ENCODE assay signal across 20 cellular contexts in genomic region chr7:88072715-88073055, GRCh38.
DNase-seq lines count a peak whose midpoint lies in the region; ATAC-seq and TF ChIP-seq lines count a peak whose summit lies in the region.
"Had no signal": no experiment of that assay in that cellular context is flagged by ENCODE, and none has a peak within 500 bp of the region (broad histone marks: within the 10 kb centered on the region; RNA-seq: fewer than 3 reads in every experiment).

No MANE protein-coding gene starts in this region.

- TF ChIP-seq CTCF in KMS-11 (conservative IDR thresholded peaks at IDR 0.05; ENCODE audit: low read depth, low read length) (no peak), neural progenitor cell (IDR thresholded peaks at IDR 0.05) (no peak), WERI-Rb-1 (IDR thresholded peaks at IDR 0.05; ENCODE audit: low read depth, low read length) (no peak)

- H3K4me2 ChIP-seq in KMS-11, result peak overlapping the region; percentile 79
- no peak overlapping the region for H3K4me2 ChIP-seq in neural progenitor cell

- H4K20me1 ChIP-seq in KMS-11 (ENCODE audit: insufficient read depth), result no peaks in the 10 kb centered on the region; the same call in 1 of the 2 replicates
- no peaks in the 10 kb centered on the region for H4K20me1 ChIP-seq in neural progenitor cell (ENCODE audit: low read depth)

- no peak overlapping the region for H3K4me3 Mint-ChIP-seq in neural progenitor cell
- H3K4me3 Mint-ChIP-seq: memory B cell; stimulated activated memory B cell treated with anti-CD40 and anti-IgM and Interleukin-4, amounts not matched to agents 10 μg/mL and 1 μg/mL and 100 μg/mL, for 72 hours had no signal

- H3K79me2 ChIP-seq in KMS-11 (ENCODE audit: insufficient read depth, low read depth) (no peaks in the 10 kb centered on the region), neural progenitor cell (ENCODE audit: low read depth) (no peaks in the 10 kb centered on the region)

- H3K9ac ChIP-seq in KMS-11 (no peak overlapping the region), neural progenitor cell (no peak overlapping the region)

- peaks cover 2% of the 10 kb centered on the region for H3K9me3 Mint-ChIP-seq in neural progenitor cell

- H3K36me3 Mint-ChIP-seq in neural progenitor cell, result peaks cover 2% of the 10 kb centered on the region

- ATAC-seq in GM18867 (IDR thresholded peaks at IDR 0.05; ENCODE audit: unreplicated experiment) (peak; percentile 40), GM21381 (IDR thresholded peaks at IDR 0.05; ENCODE audit: unreplicated experiment) (peak; percentile 26), HG02943 (IDR thresholded peaks at IDR 0.05; ENCODE audit: low read depth, unreplicated experiment) (peak; percentile 42)
- no peak for ATAC-seq in stimulated activated naive CD8-positive, alpha-beta T cell treated with anti-CD3 and anti-CD28 coated beads, Interleukin-15, Interleukin-2, amounts not matched to agents 100 U/mL and 50 U/mL, for 24 hours
- ATAC-seq: sciatic nerve; stimulated activated memory B cell treated with anti-CD40 and anti-IgM and Interleukin-4, amounts not matched to agents 10 μg/mL and 1 μg/mL and 100 μg/mL, for 72 hours had no signal

- H3K27ac ChIP-seq in KMS-11 (peak overlapping the region; percentile 43), neural progenitor cell (no peak overlapping the region), WERI-Rb-1 (no peak overlapping the region)
- H3K27ac ChIP-seq: neutrophil had no signal

- no peaks in the 10 kb centered on the region for H3K9me3 ChIP-seq in neural progenitor cell (ENCODE audit: low read depth)
- H3K9me3 ChIP-seq in WERI-Rb-1 (ENCODE audit: severe bottlenecking), result no peaks in the 10 kb centered on the region
- H3K9me3 ChIP-seq: BE2C, neutrophil had no signal

- H3K36me3 ChIP-seq in KMS-11 (ENCODE audit: insufficient read depth) (no peaks in the 10 kb centered on the region), neural progenitor cell (no peaks in the 10 kb centered on the region), WERI-Rb-1 (no peaks in the 10 kb centered on the region)
- H3K36me3 ChIP-seq: BE2C, neutrophil had no signal

- H2AFZ ChIP-seq in KMS-11 (ENCODE audit: low read depth), result no peak overlapping the region
- H2AFZ ChIP-seq in neural progenitor cell (replicated peaks), result no peak overlapping the region

- no peaks in the 10 kb centered on the region for H3K4me1 Mint-ChIP-seq in neural progenitor cell
- H3K4me1 Mint-ChIP-seq: memory B cell; stimulated activated memory B cell treated with anti-CD40 and anti-IgM and Interleukin-4, amounts not matched to agents 10 μg/mL and 1 μg/mL and 100 μg/mL, for 72 hours had no signal

- H3F3A ChIP-seq in neural progenitor cell (ENCODE audit: low read depth), result no peaks in the 10 kb centered on the region

- peaks cover 63% of the 10 kb centered on the region for H3K4me1 ChIP-seq in KMS-11 (ENCODE audit: low read depth, poor library complexity, severe bottlenecking)
- no peaks in the 10 kb centered on the region for H3K4me1 ChIP-seq in neural progenitor cell
- H3K4me1 ChIP-seq: BE2C had no signal

- no peak overlapping the region for H3K27ac Mint-ChIP-seq in neural progenitor cell
- H3K27ac Mint-ChIP-seq: memory B cell; stimulated activated memory B cell treated with anti-CD40 and anti-IgM and Interleukin-4, amounts not matched to agents 10 μg/mL and 1 μg/mL and 100 μg/mL, for 72 hours had no signal

- H3K27me3 ChIP-seq in KMS-11 (ENCODE audit: insufficient read depth, low read depth) (no peaks in the 10 kb centered on the region), neural progenitor cell (no peaks in the 10 kb centered on the region), WERI-Rb-1 (ENCODE audit: insufficient read depth, low read depth, severe bottlenecking) (no peaks in the 10 kb centered on the region)
- H3K27me3 ChIP-seq: BE2C, neutrophil had no signal

- H3K27me3 Mint-ChIP-seq in neural progenitor cell (ENCODE audit: insufficient read depth, low read depth), result no peaks in the 10 kb centered on the region

- no peak overlapping the region for H3K4me3 ChIP-seq in KMS-11 (IDR thresholded peaks at IDR 0.05; ENCODE audit: insufficient read depth, low read depth, low read length)
- H3K4me3 ChIP-seq in neural progenitor cell, result no peak overlapping the region
- H3K4me3 ChIP-seq in WERI-Rb-1 (ENCODE audit: low read depth, low read length), result no peak overlapping the region

- DNase-seq in superior temporal gyrus (ENCODE audit: extremely low spot score) (no peak), neural progenitor cell (ENCODE audit: low spot score) (no peak), WERI-Rb-1 (no peak)
- no peak for DNase-seq in stimulated activated naive CD8-positive, alpha-beta T cell treated with anti-CD3 and anti-CD28 coated beads, Interleukin-15, Interleukin-2, amounts not matched to agents 100 U/mL and 50 U/mL, for 24 hours
- DNase-seq: activated CD4-positive, alpha-beta T cell treated with anti-CD3 and anti-CD28 coated beads for 1 hour; BE2C; DMS79; KG1; NCI-H1694; NCI-H524 treated with DMSO at 0.1 percent for 48 hours; stimulated activated CD4-positive, alpha-beta T cell treated with anti-CD3 and anti-CD28 coated beads, Interleukin-4, amount 100 ng/mL, for 1 hour; T-helper 1 cell had no signal
